In genomic region chr11:118434553-118435232, GRCh38 we compare ENCODE assay signal across 8 cellular contexts. TPM values are rescaled to one million over a fixed set of nuclear protein-coding genes. Genes with fewer than 3 reads are reported as not detected.
DNase-seq lines count a peak whose midpoint lies in the region; ATAC-seq, FAIRE-seq and TF ChIP-seq lines count a peak whose summit lies in the region.

No MANE protein-coding gene starts in this region.

- peaks cover 9% of the 10 kb centered on the region; the same call in 2 of the 3 replicates for H3K36me3 ChIP-seq in K562 (ENCODE audit: control insufficient read depth, insufficient read depth, low read length)

- ATAC-seq in T-cell (replicated peaks in 1 of 4) (peak in 2 of 4 experiments; percentile 8 to 15), K562 (peak; percentile 11), GM18870 (IDR thresholded peaks at IDR 0.05; ENCODE audit: unreplicated experiment) (no peak), GM19463 (IDR thresholded peaks at IDR 0.05; ENCODE audit: unreplicated experiment) (no peak)

- peak overlapping the region; percentile 96 for H3K4me2 ChIP-seq in K562 (ENCODE audit: insufficient read depth, low read length)

- peak overlapping the region; percentile 61 to 92 for H3K9ac ChIP-seq in K562 (ENCODE audit: insufficient read depth in 1 of 2, low read depth in 2 of 2, low read length in 2 of 2)

- no peaks in the 10 kb centered on the region for H3K9me1 ChIP-seq in K562 (ENCODE audit: control insufficient read depth, insufficient read depth, low read length)

- intact Hi-C loops in K562 (cut with micrococcal nuclease), result no loop called here

- H3K4me3 ChIP-seq in K562 (peak overlapping the region; percentile 91), skin epidermis (peak overlapping the region; percentile 66 to 97 (median 93))

- peak overlapping the region; percentile 93 to 95 for H3K27ac Mint-ChIP-seq in T-cell
- peak overlapping the region; percentile 14 to 88 (median 71) for H3K27ac Mint-ChIP-seq in immature natural killer cell

- H3K79me2 ChIP-seq in K562 (ENCODE audit: control insufficient read depth, insufficient read depth, low read length), result peaks cover 36% of the 10 kb centered on the region

- CTCF ChIA-PET in T-cell (lab: Charles Lee) (interaction anchor here in 1 of 2 donors (0.6 to 1.4 kb wide), 5 partner anchors 9 to 54 kb away, joined by 3 to 9 read pairs (median 4); no protein-coding TSS in a partner anchor), K562 (lab: Yijun Ruan, JAX; ENCODE audit: low intra/inter-chr PET ratio) (interaction anchor here (0.5 kb wide), 1 partner anchor 353 kb away, joined by 3 read pairs; no protein-coding TSS in a partner anchor)

- peaks cover 22% of the 10 kb centered on the region for H4K20me1 ChIP-seq in K562 (replicated peaks; ENCODE audit: control insufficient read depth, insufficient read depth, low read length)

- no peaks in the 10 kb centered on the region for H3K9me3 Mint-ChIP-seq in T-cell
- no peaks in the 10 kb centered on the region for H3K9me3 Mint-ChIP-seq in immature natural killer cell

- H3K4me1 Mint-ChIP-seq in T-cell (peaks cover 21 to 32% (median 22%) of the 10 kb centered on the region in 3 donors), immature natural killer cell (peaks cover 40% of the 10 kb centered on the region in 2 donors)

- H3K27ac ChIP-seq in K562 (ENCODE audit: extremely low read depth, low read depth, low read length) (peak overlapping the region; percentile 79), skin epidermis (peak overlapping the region in 18 of 21 experiments; percentile 23 to 97 (median 90))

- FAIRE-seq in K562 (lab: Jason Lieb, UNC), result peak; percentile 72

- POLR2A ChIA-PET in T-cell (lab: Charles Lee) (interaction anchor here in 1 of 2 donors (0.6 kb wide), 4 partner anchors 33 to 1422 kb away, joined by 3 to 15 read pairs (median 4); no protein-coding TSS in a partner anchor), K562 (lab: Yijun Ruan, JAX) (interaction anchor here (0.5 to 2.0 kb wide), 6 partner anchors 15 to 81 kb away, joined by 3 to 6 read pairs (median 3); no protein-coding TSS in a partner anchor)

- H3K4me3 Mint-ChIP-seq in T-cell (peak overlapping the region; percentile 91 to 92 (median 92)), immature natural killer cell (peak overlapping the region; percentile 86 to 96 (median 91))

- H3K27me3 Mint-ChIP-seq in T-cell (no peaks in the 10 kb centered on the region), immature natural killer cell (ENCODE audit: low read depth in 3 of 3) (peaks cover 6 to 24% (median 21%) of the 10 kb centered on the region in 3 donors)

- DNase-seq in CD1c-positive myeloid dendritic cell (ENCODE audit: extremely low spot score), result peak; percentile 5
- peak; percentile 49 for DNase-seq in HuH-7.5 (ENCODE audit: low spot score)
- DNase-seq in T-cell, result peak in 30 of 34 experiments; percentile 2 to 55 (median 30)
- peak in 2 of 4 experiments; percentile 37 to 65 for DNase-seq in K562 (ENCODE audit: extremely low read depth in 1 of 4, low spot score in 3 of 4)
- DNase-seq in immature natural killer cell, result peak in 2 of 3 donors; percentile 18 to 37

- peaks cover 20 to 34% of the 10 kb centered on the region in 2 experiments for H3K4me1 ChIP-seq in K562 (replicated peaks in 1 of 2; ENCODE audit: control insufficient read depth in 2 of 2, insufficient read depth in 2 of 2, low read length in 2 of 2)

- H2AFZ ChIP-seq in K562 (ENCODE audit: low read depth, low read length), result peak overlapping the region; percentile 90

- no peak for TF ChIP-seq EP300 in K562 (IDR thresholded peaks at IDR 0.05; ENCODE audit: low read length)

- no peak for TF ChIP-seq POLR2A in K562 (conservative IDR thresholded peaks at IDR 0.05)

- WGBS in K562 (ENCODE audit: insufficient coverage, low coverage, missing lambda C conversion rate), result 5% methylated on average over 33 of the region's 35 CpGs

- BruUV-seq in K562 (replicated peaks; lab: Mats Ljungman, UMichigan), result no TSS peak

- H3K27me3 ChIP-seq in K562 (ENCODE audit: control insufficient read depth in 2 of 2, insufficient read depth in 2 of 2, low read length in 2 of 2), result no peaks in the 10 kb centered on the region

- TF ChIP-seq RAD21 in K562 (CRISPR knock-in tag; conservative IDR thresholded peaks at IDR 0.05 in 1 of 2, IDR thresholded peaks at IDR 0.05 in 1 of 2), result peak in 1 of 2 experiments; percentile 34; a peak in 2 of 4 replicates

- no peak for TF ChIP-seq CTCF in K562 (IDR thresholded peaks at IDR 0.05 in 2 of 3, conservative IDR thresholded peaks at IDR 0.05 in 1 of 3; ENCODE audit: insufficient read depth in 2 of 3, low read depth in 1 of 3, low read length in 3 of 3)

- no peaks in the 10 kb centered on the region for H3K36me3 Mint-ChIP-seq in T-cell
- no peaks in the 10 kb centered on the region for H3K36me3 Mint-ChIP-seq in immature natural killer cell

- no peaks in the 10 kb centered on the region for H3K9me3 ChIP-seq in K562 (replicated peaks; ENCODE audit: control insufficient read depth, insufficient read depth, low read depth, low read length)

- in situ Hi-C loops in K562 (cut with MboI), result no loop called here

TF ChIP-seq in K562, 482 proteins besides CTCF, POLR2A, EP300 and RAD21 (continues in another document):
- TF ChIP-seq ZFP1 (CRISPR knock-in tag; IDR thresholded peaks at IDR 0.05), result no peak
- no peak for TF ChIP-seq CLOCK (CRISPR knock-in tag; IDR thresholded peaks at IDR 0.05; ENCODE audit: borderline replicate concordance)
- TF ChIP-seq NCOA1 (IDR thresholded peaks at IDR 0.05; ENCODE audit: low read depth), result peak; percentile 64
- TF ChIP-seq SMARCE1 (IDR thresholded peaks at IDR 0.05), result peak; percentile 29; the same call in 1 of the 2 replicates
- no peak for TF ChIP-seq ZNF707 (CRISPR knock-in tag; conservative IDR thresholded peaks at IDR 0.05)
- TF ChIP-seq ZFP36 (IDR thresholded peaks at IDR 0.05; ENCODE audit: low read depth, low read length, partially characterized antibody), result no peak
- TF ChIP-seq DACH1 (IDR thresholded peaks at IDR 0.05; ENCODE audit: partially characterized antibody), result no peak

RNA-seq across cellular contexts. Expression of gene KMT2A, which starts 1.6 kb away (rescaled TPM):
- total RNA-seq in T-cell (100 to 1,000 TPM; 130 to 183 (median 153) TPM), K562 (2014; rRNA removed) (27.0 and 34.8 TPM in 2 replicates), K562 (2014; rRNA removed; fragmentation: Illumina TruSeq; extraction: Trizol) (37.0 and 44.1 TPM in 2 replicates), K562 (2015; rRNA removed; fragmentation: Illumina TruSeq; extraction: Trizol) (32.9 and 33.7 TPM in 2 replicates), K562 (2021) (58.9 and 59.9 TPM in 2 replicates)
- 227 and 437 TPM in 2 replicates for total RNA-seq in K562 (2011; cell fraction: chromatin; rRNA removed; ENCODE audit: low replicate concordance)
- total RNA-seq in K562 (2011; cell fraction: nucleolus; rRNA removed), result 184 and 220 TPM in 2 replicates
- 320 and 503 TPM in 2 replicates for total RNA-seq in K562 (2011; cell fraction: nucleoplasm; rRNA removed)
- polyA plus RNA-seq in K562 (2011; rRNA removed) (28.3 and 30.4 TPM in 2 replicates), K562 (2014; fragmentation: Illumina TruSeq; extraction: Trizol) (41.6 and 48.9 TPM in 2 replicates), K562 (2014; fragmentation: Nextera tagmentation; extraction: Ambion mirVana) (10 to 100 TPM in 1 of 2 experiments, 1 to 10 TPM in 1; 9.6 to 10.8 TPM), K562 (2014; rRNA removed) (32.6 and 36.9 TPM in 2 replicates), immature natural killer cell (10 to 100 TPM in 1 of 3 donors, 1 to 10 TPM in 2; 3.2 to 22.5 (median 6.6) TPM)
- 24.5 and 37.4 TPM in 2 replicates for polyA plus RNA-seq in K562 (2011; cell fraction: cytosol; rRNA removed)
- 159 and 233 TPM in 2 replicates for polyA plus RNA-seq in K562 (2011; cell fraction: nucleus; rRNA removed)
- polyA plus RNA-seq in K562 (2012), result 26.7 and 27.2 TPM in 2 replicates
- 95.7 and 118 TPM in 2 replicates for polyA minus RNA-seq in K562 (2011; rRNA and poly(A)+ RNA removed)
- 53.8 and 61.4 TPM in 2 replicates for polyA minus RNA-seq in K562 (2011; cell fraction: cytosol; rRNA and poly(A)+ RNA removed)
- 141 and 184 TPM in 2 replicates for polyA minus RNA-seq in K562 (2011; cell fraction: nucleus; rRNA and poly(A)+ RNA removed)

RNA-seq across cellular contexts. Expression of gene ATP5MG, which starts 33.3 kb away (rescaled TPM):
- total RNA-seq in T-cell (100 to 1,000 TPM; 140 to 188 (median 172) TPM), K562 (2014; rRNA removed) (294 and 333 TPM in 2 replicates), K562 (2014; rRNA removed; fragmentation: Illumina TruSeq; extraction: Trizol) (422 and 434 TPM in 2 replicates), K562 (2015; rRNA removed; fragmentation: Illumina TruSeq; extraction: Trizol) (366 and 426 TPM in 2 replicates), K562 (2021) (390 and 391 TPM in 2 replicates)
- 30.9 and 63.7 TPM in 2 replicates for total RNA-seq in K562 (2011; cell fraction: chromatin; rRNA removed; ENCODE audit: low replicate concordance)
- total RNA-seq in K562 (2011; cell fraction: nucleolus; rRNA removed), result 49.0 and 59.9 TPM in 2 replicates
- 82.3 and 111 TPM in 2 replicates for total RNA-seq in K562 (2011; cell fraction: nucleoplasm; rRNA removed)
- polyA plus RNA-seq in K562 (2011; rRNA removed) (609 and 759 TPM in 2 replicates), K562 (2014; fragmentation: Illumina TruSeq; extraction: Trizol) (301 and 302 TPM in 2 replicates), K562 (2014; fragmentation: Nextera tagmentation; extraction: Ambion mirVana) (1,000 to 10,000 TPM; 1,842 to 2,138 TPM), K562 (2014; rRNA removed) (512 and 785 TPM in 2 replicates), immature natural killer cell (100 to 1,000 TPM; 448 to 825 (median 551) TPM)
- polyA plus RNA-seq in K562 (2011; cell fraction: cytosol; rRNA removed), result 443 and 675 TPM in 2 replicates
- polyA plus RNA-seq in K562 (2011; cell fraction: nucleus; rRNA removed), result 116 and 214 TPM in 2 replicates
- 594 and 680 TPM in 2 replicates for polyA plus RNA-seq in K562 (2012)
- 129 and 140 TPM in 2 replicates for polyA minus RNA-seq in K562 (2011; rRNA and poly(A)+ RNA removed)
- 91.3 and 103 TPM in 2 replicates for polyA minus RNA-seq in K562 (2011; cell fraction: cytosol; rRNA and poly(A)+ RNA removed)
- 15.8 and 29.8 TPM in 2 replicates for polyA minus RNA-seq in K562 (2011; cell fraction: nucleus; rRNA and poly(A)+ RNA removed)
